In the genomic region with DNA sequence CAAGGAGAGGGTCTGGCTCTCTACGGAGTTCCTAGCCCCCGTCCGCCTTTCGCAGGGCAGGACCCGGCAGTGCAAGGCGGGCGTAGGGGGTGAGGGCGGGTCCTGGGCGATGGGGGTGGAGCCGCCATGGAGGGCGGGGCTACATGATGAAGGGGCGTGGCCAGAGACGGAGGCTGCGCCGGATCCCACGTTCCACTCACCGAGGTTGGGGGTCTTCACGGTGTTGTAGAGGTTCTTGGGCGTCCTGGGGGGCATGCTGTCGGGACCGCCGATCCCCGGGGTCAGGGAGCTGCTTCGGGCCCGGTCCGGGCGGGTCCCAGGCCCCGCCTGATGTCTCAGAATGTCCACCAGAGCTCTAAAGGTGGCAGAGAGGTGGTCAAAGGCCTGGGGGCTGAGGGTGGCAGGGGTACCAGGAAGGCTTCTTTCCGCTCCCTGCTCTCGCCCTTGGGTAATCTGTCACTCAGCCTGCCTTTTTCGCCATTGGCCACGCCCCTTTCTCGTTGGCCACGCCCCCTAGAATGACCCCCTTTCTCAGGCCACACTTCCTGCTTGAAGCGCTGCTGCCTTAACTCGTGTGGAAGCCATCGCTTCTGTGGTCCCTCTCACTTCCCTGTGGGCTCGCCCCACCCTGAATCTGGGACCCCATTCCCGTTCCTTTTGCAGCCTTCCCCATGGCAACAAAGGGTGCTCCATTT, we compare ENCODE assay signal across 11 cellular contexts. TPM values are rescaled to one million over a fixed set of nuclear protein-coding genes. Genes with fewer than 3 reads are reported as not detected.
A peak's percentile ranks its signal among the peaks of the same experiment; 100 is the strongest.
DNase-seq lines count a peak whose midpoint lies in the region; ATAC-seq, FAIRE-seq and TF ChIP-seq lines count a peak whose summit lies in the region.
"Had no signal": no experiment of that assay in that cellular context is flagged by ENCODE, and none has a peak within 500 bp of the region (broad histone marks: within the 10 kb centered on the region; RNA-seq: fewer than 3 reads in every experiment).

No MANE protein-coding gene starts in this region.

- no peaks in the 10 kb centered on the region for H4K20me1 ChIP-seq in hepatocyte (ENCODE audit: insufficient read depth, poor library complexity, severe bottlenecking)

- H3K27ac ChIP-seq in WERI-Rb-1 (no peak overlapping the region), hepatocyte (no peak overlapping the region)
- H3K27ac ChIP-seq: HL-60, thoracic aorta, VCaP had no signal

- peaks cover 22 to 35% (median 32%) of the 10 kb centered on the region in 3 donors for H3K4me1 Mint-ChIP-seq in naive B cell

- H3K4me1 ChIP-seq in hepatocyte (ENCODE audit: insufficient read depth): no peaks in the 10 kb centered on the region

- H3K36me3 Mint-ChIP-seq in naive B cell: peaks cover 0 to 25% of the 10 kb centered on the region in 2 donors

- peak overlapping the region in 2 of 6 donors; percentile 10 to 26 for H3K27ac Mint-ChIP-seq in naive B cell

- TF ChIP-seq CTCF in GM20000 (IDR thresholded peaks at IDR 0.05; ENCODE audit: extremely low read depth, missing control alignments): no peak
- no peak for TF ChIP-seq CTCF in WERI-Rb-1 (IDR thresholded peaks at IDR 0.05; ENCODE audit: low read depth, low read length)
- TF ChIP-seq CTCF in hepatocyte (IDR thresholded peaks at IDR 0.05; ENCODE audit: poor library complexity): no peak
- no peak for TF ChIP-seq CTCF in D721Med (IDR thresholded peaks at IDR 0.05; ENCODE audit: insufficient read depth, missing control alignments)

- H3K4me3 ChIP-seq in WERI-Rb-1 (ENCODE audit: low read depth, low read length): peak overlapping the region; percentile 35
- no peak overlapping the region for H3K4me3 ChIP-seq in hepatocyte
- H3K4me3 ChIP-seq: thoracic aorta had no signal

- H2AFZ ChIP-seq in hepatocyte: no peak overlapping the region

- no peaks in the 10 kb centered on the region for H3K9me2 ChIP-seq in hepatocyte (replicated peaks; ENCODE audit: insufficient read depth)

- no peaks in the 10 kb centered on the region for H3K79me2 ChIP-seq in hepatocyte

- H3K27me3 Mint-ChIP-seq in naive B cell: peaks cover 60 to 92% (median 85%) of the 10 kb centered on the region in 3 donors

- DNase-seq in DMS153 (lab: John Stamatoyannopoulos, UW) (peak; percentile 37), GM20000 (ENCODE audit: low spot score) (peak; percentile 79), WERI-Rb-1 (peak; percentile 63), naive B cell (no peak), hepatocyte (ENCODE audit: low spot score) (no peak), D721Med (ENCODE audit: insufficient read length, low spot score) (no peak), dedifferentiated amniotic fluid mesenchymal stem cell (ENCODE audit: extremely low spot score) (no peak)
- DNase-seq: NCI-H510A had no signal

- ATAC-seq in naive B cell (ENCODE audit: low read depth in 2 of 2): no peak

- no peaks in the 10 kb centered on the region for H3K9me3 ChIP-seq in WERI-Rb-1 (ENCODE audit: severe bottlenecking)
- no peaks in the 10 kb centered on the region for H3K9me3 ChIP-seq in hepatocyte (ENCODE audit: low read depth)
- H3K9me3 ChIP-seq: thoracic aorta had no signal

- no peak overlapping the region for H3K4me2 ChIP-seq in hepatocyte

- 19% methylated on average over 29 of the region's 39 CpGs for WGBS in hepatocyte (ENCODE audit: low lambda C conversion rate, missing lambda C conversion rate)

- peaks cover 12% of the 10 kb centered on the region for H3K27me3 ChIP-seq in WERI-Rb-1 (ENCODE audit: insufficient read depth, low read depth, severe bottlenecking)
- H3K27me3 ChIP-seq in hepatocyte: peaks cover 58% of the 10 kb centered on the region

- no peak for FAIRE-seq in D721Med (lab: Jason Lieb, UNC)

- H3K9me3 Mint-ChIP-seq in naive B cell: peaks cover 0 to 14% (median 4%) of the 10 kb centered on the region in 7 donors

- H3K36me3 ChIP-seq in WERI-Rb-1 (no peaks in the 10 kb centered on the region), hepatocyte (replicated peaks; ENCODE audit: insufficient read depth, low read depth) (no peaks in the 10 kb centered on the region)
- H3K36me3 ChIP-seq: thoracic aorta had no signal

- H3K4me3 Mint-ChIP-seq in naive B cell: peak overlapping the region in 6 of 8 donors; percentile 34 to 72 (median 64)

RNA-seq across cellular contexts. Expression of a gene that starts 2.5 kb away (rescaled TPM):
- not detected for polyA plus RNA-seq in naive B cell (ENCODE audit: low read depth in 6 of 6)
- not detected in 2 replicates for total RNA-seq in hepatocyte
- not detected in 2 replicates for polyA plus RNA-seq in hepatocyte
- total RNA-seq: thoracic aorta had no signal

RNA-seq across cellular contexts. Expression of a gene that starts 20.9 kb away (rescaled TPM):
- polyA plus RNA-seq in naive B cell (ENCODE audit: low read depth in 6 of 6): 10 to 100 TPM; 21.8 to 57.9 (median 28.0) TPM
- 79.3 and 90.4 TPM in 2 replicates for total RNA-seq in hepatocyte
- 64.2 and 72.2 TPM in 2 replicates for polyA plus RNA-seq in hepatocyte

RNA-seq across cellular contexts. Expression of a gene that starts 24.0 kb away (rescaled TPM):
- polyA plus RNA-seq in naive B cell (ENCODE audit: low read depth in 6 of 6) (not detected), hepatocyte (not detected in 2 replicates)
- total RNA-seq in hepatocyte: not detected in 2 replicates
- total RNA-seq: thoracic aorta had no signal

RNA-seq across cellular contexts. Expression of a gene that starts 33.0 kb away (rescaled TPM):
- polyA plus RNA-seq in naive B cell (ENCODE audit: low read depth in 6 of 6) (10 to 100 TPM; 18.8 to 41.3 (median 30.6) TPM), hepatocyte (105 and 116 TPM in 2 replicates)
- 18.5 and 20.4 TPM in 2 replicates for total RNA-seq in hepatocyte

RNA-seq across cellular contexts. Expression of a gene that starts 35.9 kb away (rescaled TPM):
- polyA plus RNA-seq in naive B cell (ENCODE audit: low read depth in 6 of 6): 1 to 10 TPM in 2 of 6 donors, under 1 TPM in 3, not detected in 1; 0.16 to 2.2 (median 0.94) TPM
- 2.2 and 4.7 TPM in 2 replicates for total RNA-seq in hepatocyte
- polyA plus RNA-seq in hepatocyte: 1.0 and 1.2 TPM in 2 replicates

Comparison
In these comparisons a context has a peak if more than half of its experiments do, and no peak if none do; other contexts are left out.
1. DNase-seq: peak in DMS153 (single experiment), GM20000 (single experiment) and WERI-Rb-1 (single experiment); none in naive B cell (single experiment), hepatocyte (single experiment), D721Med (single experiment) and dedifferentiated amniotic fluid mesenchymal stem cell (single experiment).